ENCODE assay signal across 10 cellular contexts in the genomic region with DNA sequence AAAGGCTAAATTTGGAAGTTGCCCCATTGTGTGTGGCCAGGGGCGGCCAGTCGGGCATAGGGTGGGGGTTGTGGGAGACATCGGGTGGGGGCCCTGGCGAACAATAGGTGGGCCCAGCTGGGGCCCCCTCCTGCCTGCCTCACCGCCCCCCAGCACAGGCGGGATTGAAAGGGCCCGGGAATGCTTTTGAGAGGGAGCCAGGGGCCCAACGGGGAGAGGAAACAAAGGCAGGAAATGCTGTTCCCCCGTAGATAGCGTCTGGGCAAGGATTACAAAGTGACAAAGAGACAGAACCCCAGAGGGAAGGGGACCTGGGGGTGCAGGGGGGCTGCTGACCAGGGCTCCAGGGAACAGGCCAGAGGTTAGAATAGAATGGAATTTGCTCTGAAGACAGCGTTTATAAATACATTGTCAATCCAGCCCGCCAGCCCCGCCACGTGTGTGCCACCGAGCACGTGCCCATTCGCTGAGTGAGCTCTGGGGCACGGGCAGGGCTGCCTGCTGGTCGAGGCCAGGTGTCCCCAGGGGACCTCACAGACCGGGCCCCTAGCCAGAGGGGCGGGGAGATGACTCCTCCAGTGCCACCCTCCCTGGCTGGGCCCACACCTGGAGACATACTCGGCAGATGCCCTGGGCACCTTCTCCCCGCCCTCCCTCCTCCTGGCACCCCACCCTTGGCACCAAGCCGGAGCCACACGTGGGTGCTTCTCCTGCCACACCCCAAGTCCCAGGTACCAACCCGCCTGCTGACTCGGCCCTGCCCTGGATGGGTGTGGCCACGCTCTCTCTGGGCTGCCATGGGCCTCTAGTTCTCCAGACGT. TPM values are rescaled to one million over a fixed set of nuclear protein-coding genes. Genes with fewer than 3 reads are reported as not detected.
DNase-seq lines count a peak whose midpoint lies in the region; ATAC-seq and TF ChIP-seq lines count a peak whose summit lies in the region.
"Had no signal": no experiment of that assay in that cellular context is flagged by ENCODE, and none has a peak within 500 bp of the region (broad histone marks: within the 10 kb centered on the region; RNA-seq: fewer than 3 reads in every experiment).

No MANE protein-coding gene starts in this region.

- peak overlapping the region; percentile 37 for H2AK5ac ChIP-seq in mesenchymal stem cell (ENCODE audit: low read length, severe bottlenecking)

- H3K4me1 ChIP-seq in mesenchymal stem cell (ENCODE audit: control insufficient read depth, insufficient read depth, low read depth, low read length) (peaks cover 62% of the 10 kb centered on the region), vagina (peaks cover 67% of the 10 kb centered on the region)

- no peak overlapping the region for H3K4me3 Mint-ChIP-seq in activated naive CD4-positive, alpha-beta T cell treated with anti-CD3 and anti-CD28 coated beads, Interleukin-2, amount 50 U/mL, for 24 hours
- no peak overlapping the region for H3K4me3 Mint-ChIP-seq in activated naive CD4-positive, alpha-beta T cell treated with anti-CD3 and anti-CD28 coated beads for 36 hours
- H3K4me3 Mint-ChIP-seq in effector memory CD8-positive, alpha-beta T cell = peak overlapping the region; percentile 76 to 89
- H3K4me3 Mint-ChIP-seq: HFFc6 had no signal

- no peak overlapping the region for H4K8ac ChIP-seq in mesenchymal stem cell (ENCODE audit: low read length)

- no peak overlapping the region for H3K4me3 ChIP-seq in mesenchymal stem cell (ENCODE audit: insufficient read depth in 1 of 2, low read depth in 1 of 2, low read length in 2 of 2)
- no peak overlapping the region for H3K4me3 ChIP-seq in vagina

- DNase-seq in activated naive CD4-positive, alpha-beta T cell treated with anti-CD3 and anti-CD28 coated beads for 36 hours = no peak
- no peak for DNase-seq in effector memory CD8-positive, alpha-beta T cell
- DNase-seq in mesenchymal stem cell (no peak), vagina (ENCODE audit: extremely low spot score in 2 of 2) (peak in 1 of 2 donors; percentile 94), HuH-7 (ENCODE audit: low spot score) (no peak), DMS114 treated with DMSO at 0.1 percent for 48 hours (lab: John Stamatoyannopoulos, UW; ENCODE audit: unreplicated experiment) (no peak), inferior parietal cortex (ENCODE audit: extremely low spot score) (no peak)
- DNase-seq: activated CD4-positive, alpha-beta T cell treated with anti-CD3 and anti-CD28 coated beads, Interleukin-2, amount 50 U/mL, for 48 hours; HFFc6 had no signal

- no peak overlapping the region for H2BK120ac ChIP-seq in mesenchymal stem cell (ENCODE audit: low read depth, low read length)

- H3K9ac ChIP-seq in mesenchymal stem cell (ENCODE audit: low read length) = no peak overlapping the region

- H2BK5ac ChIP-seq in mesenchymal stem cell (ENCODE audit: low read depth, low read length, poor library complexity, severe bottlenecking) = no peak overlapping the region

- no peaks in the 10 kb centered on the region for H3K36me3 Mint-ChIP-seq in activated naive CD4-positive, alpha-beta T cell treated with anti-CD3 and anti-CD28 coated beads, Interleukin-2, amount 50 U/mL, for 24 hours
- H3K36me3 Mint-ChIP-seq in activated naive CD4-positive, alpha-beta T cell treated with anti-CD3 and anti-CD28 coated beads for 36 hours (ENCODE audit: low read depth) = peaks cover 3% of the 10 kb centered on the region
- H3K36me3 Mint-ChIP-seq in effector memory CD8-positive, alpha-beta T cell (ENCODE audit: insufficient read depth) = peaks cover 32% of the 10 kb centered on the region

- H2BK12ac ChIP-seq in mesenchymal stem cell (ENCODE audit: low read length in 2 of 2) = no peak overlapping the region

- no peak overlapping the region for H3K27ac ChIP-seq in mesenchymal stem cell (ENCODE audit: low read length, poor library complexity, severe bottlenecking)
- H3K27ac ChIP-seq in vagina = peak overlapping the region; percentile 47

- H4K91ac ChIP-seq in mesenchymal stem cell (ENCODE audit: low read length) = peak overlapping the region; percentile 16

- H3K9me3 ChIP-seq in mesenchymal stem cell (ENCODE audit: control insufficient read depth, low read length) (no peaks in the 10 kb centered on the region), vagina (no peaks in the 10 kb centered on the region)

- H3K14ac ChIP-seq in mesenchymal stem cell (ENCODE audit: low read length in 2 of 2) = no peak overlapping the region

- no peak for TF ChIP-seq CTCF in vagina (IDR thresholded peaks at IDR 0.05)

- H3K18ac ChIP-seq in mesenchymal stem cell (ENCODE audit: low read depth in 1 of 2, low read length in 2 of 2) = no peak overlapping the region

- H2AFZ ChIP-seq in mesenchymal stem cell (ENCODE audit: low read depth, low read length) = no peak overlapping the region

- H3K27me3 Mint-ChIP-seq in activated naive CD4-positive, alpha-beta T cell treated with anti-CD3 and anti-CD28 coated beads, Interleukin-2, amount 50 U/mL, for 24 hours = peaks cover 5% of the 10 kb centered on the region
- peaks cover 11% of the 10 kb centered on the region for H3K27me3 Mint-ChIP-seq in activated naive CD4-positive, alpha-beta T cell treated with anti-CD3 and anti-CD28 coated beads for 36 hours (ENCODE audit: low read depth)
- no peaks in the 10 kb centered on the region for H3K27me3 Mint-ChIP-seq in effector memory CD8-positive, alpha-beta T cell

- H3K4ac ChIP-seq in mesenchymal stem cell (ENCODE audit: low read depth in 1 of 2, low read length in 2 of 2) = peak overlapping the region in 1 of 2 experiments; percentile 18

- CTCF ChIA-PET in activated naive CD4-positive, alpha-beta T cell treated with anti-CD3 and anti-CD28 coated beads for 36 hours (lab: Charles Lee) = interaction anchor here (0.6 to 2.1 kb wide), 3 partner anchors 19 to 230 kb away, joined by 3 to 5 read pairs (median 5); no protein-coding TSS in a partner anchor

- H3K36me3 ChIP-seq in mesenchymal stem cell (ENCODE audit: control insufficient read depth in 1 of 2, insufficient read depth in 2 of 2, low read depth in 1 of 2, low read length in 2 of 2) (peaks cover 0 to 85% of the 10 kb centered on the region in 2 experiments), vagina (peaks cover 0 to 9% of the 10 kb centered on the region in 2 donors)

- H3K9me3 Mint-ChIP-seq in activated naive CD4-positive, alpha-beta T cell treated with anti-CD3 and anti-CD28 coated beads, Interleukin-2, amount 50 U/mL, for 24 hours = no peaks in the 10 kb centered on the region
- no peaks in the 10 kb centered on the region for H3K9me3 Mint-ChIP-seq in activated naive CD4-positive, alpha-beta T cell treated with anti-CD3 and anti-CD28 coated beads for 36 hours
- no peaks in the 10 kb centered on the region for H3K9me3 Mint-ChIP-seq in effector memory CD8-positive, alpha-beta T cell
- H3K9me3 Mint-ChIP-seq: HFFc6 had no signal

- H3K4me2 ChIP-seq in mesenchymal stem cell (ENCODE audit: low read length, poor library complexity, severe bottlenecking) = no peak overlapping the region

- peak overlapping the region; percentile 31 for H2BK15ac ChIP-seq in mesenchymal stem cell (ENCODE audit: low read depth, poor library complexity, severe bottlenecking)

- H3K27me3 ChIP-seq in mesenchymal stem cell (ENCODE audit: control insufficient read depth in 1 of 2, insufficient read depth in 1 of 2, low read length in 2 of 2) (peaks cover 0 to 86% of the 10 kb centered on the region in 2 experiments), vagina (no peaks in the 10 kb centered on the region)

- intact Hi-C loops in activated naive CD4-positive, alpha-beta T cell treated with anti-CD3 and anti-CD28 coated beads for 36 hours (cut with micrococcal nuclease) = no loop called here
- intact Hi-C loops in vagina (cut with DNase I) = loop anchor here (10.0 kb wide), 1 partner anchor 80 kb away; the partner anchor contains the start of gene RPL3

- peaks cover 51% of the 10 kb centered on the region for H3K4me1 Mint-ChIP-seq in activated naive CD4-positive, alpha-beta T cell treated with anti-CD3 and anti-CD28 coated beads, Interleukin-2, amount 50 U/mL, for 24 hours
- H3K4me1 Mint-ChIP-seq in activated naive CD4-positive, alpha-beta T cell treated with anti-CD3 and anti-CD28 coated beads for 36 hours (ENCODE audit: low read depth) = peaks cover 51% of the 10 kb centered on the region
- peaks cover 39 to 44% of the 10 kb centered on the region in 2 donors for H3K4me1 Mint-ChIP-seq in effector memory CD8-positive, alpha-beta T cell (ENCODE audit: low read depth in 2 of 2)

- TF ChIP-seq POLR2A in vagina (IDR thresholded peaks at IDR 0.05) = no peak

- no peak for ATAC-seq in effector memory CD8-positive, alpha-beta T cell (replicated peaks)

- H3K23ac ChIP-seq in mesenchymal stem cell (ENCODE audit: low read length in 2 of 2) = no peak overlapping the region

- H3K79me1 ChIP-seq in mesenchymal stem cell (replicated peaks; ENCODE audit: low read length, poor library complexity, severe bottlenecking) = peaks cover 30% of the 10 kb centered on the region

- H3K27ac Mint-ChIP-seq in activated naive CD4-positive, alpha-beta T cell treated with anti-CD3 and anti-CD28 coated beads, Interleukin-2, amount 50 U/mL, for 24 hours = peak overlapping the region; percentile 89
- H3K27ac Mint-ChIP-seq in activated naive CD4-positive, alpha-beta T cell treated with anti-CD3 and anti-CD28 coated beads for 36 hours = no peak overlapping the region
- peak overlapping the region in 1 of 2 donors; percentile 35 for H3K27ac Mint-ChIP-seq in effector memory CD8-positive, alpha-beta T cell
- H3K27ac Mint-ChIP-seq: HFFc6 had no signal

- 89% methylated on average over 29 of the region's 29 CpGs for WGBS in mesenchymal stem cell

RNA-seq across cellular contexts. Expression of gene PDGFB, which starts 9.7 kb away (rescaled TPM):
- total RNA-seq in activated naive CD4-positive, alpha-beta T cell treated with anti-CD3 and anti-CD28 coated beads for 36 hours = 1 to 10 TPM; 3.8 to 3.9 TPM
- 3.4 TPM for polyA plus RNA-seq in mesenchymal stem cell (2013, experiment 1 of 2)
- 3.6 TPM for polyA plus RNA-seq in mesenchymal stem cell (2013, experiment 2 of 2)
- 4.7 TPM for total RNA-seq in vagina
- total RNA-seq: HFFc6 had no signal

Comparison
In these comparisons a context has a peak if more than half of its experiments do, and no peak if none do; other contexts are left out.
1. H3K4me3 Mint-ChIP-seq: peak in effector memory CD8-positive, alpha-beta T cell (2 of 2); none in activated naive CD4-positive, alpha-beta T cell treated with anti-CD3 and anti-CD28 coated beads, Interleukin-2, amount 50 U/mL, for 24 hours (single experiment) and activated naive CD4-positive, alpha-beta T cell treated with anti-CD3 and anti-CD28 coated beads for 36 hours (single experiment).